2 cellular contexts compared by ENCODE assay signal in the genomic region with DNA sequence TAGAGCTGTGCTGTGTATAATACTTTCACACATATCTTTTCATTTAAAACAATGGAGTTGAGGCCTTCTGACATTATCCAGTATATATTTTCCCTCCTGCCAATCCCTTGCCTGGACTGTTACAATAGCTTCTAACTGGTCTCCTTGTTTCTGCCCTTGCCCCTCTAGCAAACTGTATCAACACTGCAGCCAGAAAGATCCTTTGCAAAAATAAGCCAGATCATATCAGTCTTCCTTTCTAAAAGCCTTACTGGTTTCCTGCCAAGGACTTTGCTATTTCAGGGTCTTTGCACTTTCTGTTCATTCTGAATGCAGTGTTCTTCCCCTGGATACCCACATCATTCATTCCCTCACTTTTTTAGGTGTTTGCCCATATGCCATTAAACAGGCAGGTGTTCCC.
A peak's percentile ranks its signal among the peaks of the same experiment; 100 is the strongest.
TF ChIP-seq lines count a peak whose summit lies in the region.

No MANE protein-coding gene starts in this region.

TF ChIP-seq in SK-N-SH, 30 proteins besides CTCF, POLR2A, EP300 and RAD21 (continued from another document and continues in another):
- TF ChIP-seq, protein P1, sequence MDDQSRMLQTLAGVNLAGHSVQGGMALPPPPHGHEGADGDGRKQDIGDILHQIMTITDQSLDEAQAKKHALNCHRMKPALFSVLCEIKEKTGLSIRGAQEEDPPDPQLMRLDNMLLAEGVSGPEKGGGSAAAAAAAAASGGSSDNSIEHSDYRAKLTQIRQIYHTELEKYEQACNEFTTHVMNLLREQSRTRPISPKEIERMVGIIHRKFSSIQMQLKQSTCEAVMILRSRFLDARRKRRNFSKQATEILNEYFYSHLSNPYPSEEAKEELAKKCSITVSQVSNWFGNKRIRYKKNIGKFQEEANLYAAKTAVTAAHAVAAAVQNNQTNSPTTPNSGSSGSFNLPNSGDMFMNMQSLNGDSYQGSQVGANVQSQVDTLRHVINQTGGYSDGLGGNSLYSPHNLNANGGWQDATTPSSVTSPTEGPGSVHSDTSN (IDR thresholded peaks at IDR 0.05) = peak; percentile 24; the same call in 1 of the 2 replicates
- TF ChIP-seq, protein P2, sequence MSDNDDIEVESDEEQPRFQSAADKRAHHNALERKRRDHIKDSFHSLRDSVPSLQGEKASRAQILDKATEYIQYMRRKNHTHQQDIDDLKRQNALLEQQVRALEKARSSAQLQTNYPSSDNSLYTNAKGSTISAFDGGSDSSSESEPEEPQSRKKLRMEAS (IDR thresholded peaks at IDR 0.05; ENCODE audit: low read depth) = no peak
- TF ChIP-seq, protein P3, sequence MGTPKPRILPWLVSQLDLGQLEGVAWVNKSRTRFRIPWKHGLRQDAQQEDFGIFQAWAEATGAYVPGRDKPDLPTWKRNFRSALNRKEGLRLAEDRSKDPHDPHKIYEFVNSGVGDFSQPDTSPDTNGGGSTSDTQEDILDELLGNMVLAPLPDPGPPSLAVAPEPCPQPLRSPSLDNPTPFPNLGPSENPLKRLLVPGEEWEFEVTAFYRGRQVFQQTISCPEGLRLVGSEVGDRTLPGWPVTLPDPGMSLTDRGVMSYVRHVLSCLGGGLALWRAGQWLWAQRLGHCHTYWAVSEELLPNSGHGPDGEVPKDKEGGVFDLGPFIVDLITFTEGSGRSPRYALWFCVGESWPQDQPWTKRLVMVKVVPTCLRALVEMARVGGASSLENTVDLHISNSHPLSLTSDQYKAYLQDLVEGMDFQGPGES (IDR thresholded peaks at IDR 0.05; ENCODE audit: low read depth, low read length) = no peak
- TF ChIP-seq FOSL2 (IDR thresholded peaks at IDR 0.05; ENCODE audit: borderline replicate concordance, low read depth) = no peak
- no peak for TF ChIP-seq NRF1 (IDR thresholded peaks at IDR 0.05; ENCODE audit: low read depth, low read length)
- no peak for TF ChIP-seq RCOR1 (IDR thresholded peaks at IDR 0.05; ENCODE audit: low read length)
- TF ChIP-seq, protein P4, sequence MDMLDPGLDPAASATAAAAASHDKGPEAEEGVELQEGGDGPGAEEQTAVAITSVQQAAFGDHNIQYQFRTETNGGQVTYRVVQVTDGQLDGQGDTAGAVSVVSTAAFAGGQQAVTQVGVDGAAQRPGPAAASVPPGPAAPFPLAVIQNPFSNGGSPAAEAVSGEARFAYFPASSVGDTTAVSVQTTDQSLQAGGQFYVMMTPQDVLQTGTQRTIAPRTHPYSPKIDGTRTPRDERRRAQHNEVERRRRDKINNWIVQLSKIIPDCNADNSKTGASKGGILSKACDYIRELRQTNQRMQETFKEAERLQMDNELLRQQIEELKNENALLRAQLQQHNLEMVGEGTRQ (IDR thresholded peaks at IDR 0.05; ENCODE audit: borderline replicate concordance, low read depth, low read length) = no peak
- TF ChIP-seq EZH2phosphoT487 (IDR thresholded peaks at IDR 0.05; ENCODE audit: borderline replicate concordance, low read depth) = no peak
- peak; percentile 55 for TF ChIP-seq TCF12 (IDR thresholded peaks at IDR 0.05)
- peak; percentile 35; the same call in 1 of the 2 replicates for TF ChIP-seq MEF2A (IDR thresholded peaks at IDR 0.05; ENCODE audit: borderline replicate concordance, low read depth)
- TF ChIP-seq, protein P5, sequence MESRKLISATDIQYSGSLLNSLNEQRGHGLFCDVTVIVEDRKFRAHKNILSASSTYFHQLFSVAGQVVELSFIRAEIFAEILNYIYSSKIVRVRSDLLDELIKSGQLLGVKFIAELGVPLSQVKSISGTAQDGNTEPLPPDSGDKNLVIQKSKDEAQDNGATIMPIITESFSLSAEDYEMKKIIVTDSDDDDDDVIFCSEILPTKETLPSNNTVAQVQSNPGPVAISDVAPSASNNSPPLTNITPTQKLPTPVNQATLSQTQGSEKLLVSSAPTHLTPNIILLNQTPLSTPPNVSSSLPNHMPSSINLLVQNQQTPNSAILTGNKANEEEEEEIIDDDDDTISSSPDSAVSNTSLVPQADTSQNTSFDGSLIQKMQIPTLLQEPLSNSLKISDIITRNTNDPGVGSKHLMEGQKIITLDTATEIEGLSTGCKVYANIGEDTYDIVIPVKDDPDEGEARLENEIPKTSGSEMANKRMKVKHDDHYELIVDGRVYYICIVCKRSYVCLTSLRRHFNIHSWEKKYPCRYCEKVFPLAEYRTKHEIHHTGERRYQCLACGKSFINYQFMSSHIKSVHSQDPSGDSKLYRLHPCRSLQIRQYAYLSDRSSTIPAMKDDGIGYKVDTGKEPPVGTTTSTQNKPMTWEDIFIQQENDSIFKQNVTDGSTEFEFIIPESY (IDR thresholded peaks at IDR 0.05; ENCODE audit: borderline replicate concordance, low read depth) = no peak
- TF ChIP-seq TEAD4 (IDR thresholded peaks at IDR 0.05; ENCODE audit: borderline replicate concordance, insufficient read depth) = peak; percentile 39; the same call in 1 of the 2 replicates
- TF ChIP-seq YY1 (IDR thresholded peaks at IDR 0.05; ENCODE audit: low read depth) = no peak
- peak; percentile 74 for TF ChIP-seq NFIC (IDR thresholded peaks at IDR 0.05; ENCODE audit: borderline replicate concordance)
- TF ChIP-seq, protein P6, sequence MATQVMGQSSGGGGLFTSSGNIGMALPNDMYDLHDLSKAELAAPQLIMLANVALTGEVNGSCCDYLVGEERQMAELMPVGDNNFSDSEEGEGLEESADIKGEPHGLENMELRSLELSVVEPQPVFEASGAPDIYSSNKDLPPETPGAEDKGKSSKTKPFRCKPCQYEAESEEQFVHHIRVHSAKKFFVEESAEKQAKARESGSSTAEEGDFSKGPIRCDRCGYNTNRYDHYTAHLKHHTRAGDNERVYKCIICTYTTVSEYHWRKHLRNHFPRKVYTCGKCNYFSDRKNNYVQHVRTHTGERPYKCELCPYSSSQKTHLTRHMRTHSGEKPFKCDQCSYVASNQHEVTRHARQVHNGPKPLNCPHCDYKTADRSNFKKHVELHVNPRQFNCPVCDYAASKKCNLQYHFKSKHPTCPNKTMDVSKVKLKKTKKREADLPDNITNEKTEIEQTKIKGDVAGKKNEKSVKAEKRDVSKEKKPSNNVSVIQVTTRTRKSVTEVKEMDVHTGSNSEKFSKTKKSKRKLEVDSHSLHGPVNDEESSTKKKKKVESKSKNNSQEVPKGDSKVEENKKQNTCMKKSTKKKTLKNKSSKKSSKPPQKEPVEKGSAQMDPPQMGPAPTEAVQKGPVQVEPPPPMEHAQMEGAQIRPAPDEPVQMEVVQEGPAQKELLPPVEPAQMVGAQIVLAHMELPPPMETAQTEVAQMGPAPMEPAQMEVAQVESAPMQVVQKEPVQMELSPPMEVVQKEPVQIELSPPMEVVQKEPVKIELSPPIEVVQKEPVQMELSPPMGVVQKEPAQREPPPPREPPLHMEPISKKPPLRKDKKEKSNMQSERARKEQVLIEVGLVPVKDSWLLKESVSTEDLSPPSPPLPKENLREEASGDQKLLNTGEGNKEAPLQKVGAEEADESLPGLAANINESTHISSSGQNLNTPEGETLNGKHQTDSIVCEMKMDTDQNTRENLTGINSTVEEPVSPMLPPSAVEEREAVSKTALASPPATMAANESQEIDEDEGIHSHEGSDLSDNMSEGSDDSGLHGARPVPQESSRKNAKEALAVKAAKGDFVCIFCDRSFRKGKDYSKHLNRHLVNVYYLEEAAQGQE (IDR thresholded peaks at IDR 0.05; ENCODE audit: low read depth, low read length) = no peak
- TF ChIP-seq CHD2 (IDR thresholded peaks at IDR 0.05; ENCODE audit: low read length, partially characterized antibody) = peak; percentile 16
- no peak for TF ChIP-seq RXRA (IDR thresholded peaks at IDR 0.05; ENCODE audit: borderline replicate concordance, low read depth)
- no peak for TF ChIP-seq SIN3A (IDR thresholded peaks at IDR 0.05; ENCODE audit: borderline replicate concordance, low read depth, low read length)
- TF ChIP-seq SMC3 (IDR thresholded peaks at IDR 0.05; ENCODE audit: low read depth, low read length) = no peak
- TF ChIP-seq GATA2 (CRISPR knock-in tag; IDR thresholded peaks at IDR 0.05) = peak; percentile 80

TF ChIP-seq in GM12878, 131 proteins besides CTCF, POLR2A, EP300 and RAD21 (continued from another document):
- TF ChIP-seq EED (IDR thresholded peaks at IDR 0.05; ENCODE audit: low read depth) = no peak
- no peak for TF ChIP-seq BCL11A (IDR thresholded peaks at IDR 0.05; ENCODE audit: low read depth, low read length)
- no peak for TF ChIP-seq IKZF2 (IDR thresholded peaks at IDR 0.05)
